8 cellular contexts compared by ENCODE assay signal in the genomic region with DNA sequence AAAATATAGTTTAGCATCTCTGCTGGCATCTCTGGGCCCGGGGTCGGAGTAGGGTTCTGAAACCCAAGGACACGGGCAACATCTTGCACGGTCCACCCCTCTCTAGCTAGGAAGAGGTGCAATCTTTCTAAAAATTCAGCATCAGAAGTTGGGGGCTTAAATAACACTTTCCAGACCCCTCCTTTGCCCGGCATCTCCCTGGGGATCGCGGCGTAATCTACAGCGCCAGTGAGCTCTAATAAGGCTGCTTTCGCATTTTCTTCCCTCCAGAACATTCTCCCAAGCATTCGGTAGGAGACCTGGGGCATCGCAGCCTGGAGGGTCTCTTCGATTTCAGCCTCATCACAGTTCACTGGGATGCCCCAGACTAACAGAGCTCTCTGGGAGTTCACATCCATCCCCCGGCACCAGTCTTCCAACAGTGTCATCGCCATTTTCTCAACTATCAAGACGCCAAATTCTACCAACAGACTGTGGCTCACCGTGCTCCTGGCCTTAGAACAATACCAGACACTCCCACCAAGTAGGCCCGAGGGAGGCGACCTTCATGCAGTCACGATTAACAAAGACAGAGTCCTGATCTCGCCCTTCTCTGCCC. TPM values are rescaled to one million over a fixed set of nuclear protein-coding genes. Genes with fewer than 3 reads are reported as not detected.
DNase-seq lines count a peak whose midpoint lies in the region; ATAC-seq, FAIRE-seq and TF ChIP-seq lines count a peak whose summit lies in the region.

No MANE protein-coding gene starts in this region.

- H3K4me3 ChIP-seq in NB4 (ENCODE audit: low read depth, low read length) = peak overlapping the region; percentile 81
- peak overlapping the region; percentile 66 to 97 (median 88) for H3K4me3 ChIP-seq in dorsolateral prefrontal cortex

- H3K9me3 Mint-ChIP-seq in natural killer cell treated with Interleukin-12 subunit alpha and Interleukin-12 subunit beta and Interleukin-15 and Interleukin-18, amount 100 ng/mL, for 72 hours = no peaks in the 10 kb centered on the region

- TF ChIP-seq CTCF in NB4 (IDR thresholded peaks at IDR 0.05; ENCODE audit: low read depth, low read length) = no peak
- TF ChIP-seq CTCF in dorsolateral prefrontal cortex (IDR thresholded peaks at IDR 0.05 in 54 of 56, conservative IDR thresholded peaks at IDR 0.05 in 2 of 56; ENCODE audit: low read depth in 1 of 56, partially characterized antibody in 56 of 56) = no peak

- no peaks in the 10 kb centered on the region for H3K36me3 Mint-ChIP-seq in natural killer cell treated with Interleukin-12 subunit alpha and Interleukin-12 subunit beta and Interleukin-15 and Interleukin-18, amount 100 ng/mL, for 72 hours

- peak overlapping the region; percentile 100 for H3K4me3 Mint-ChIP-seq in natural killer cell treated with Interleukin-12 subunit alpha and Interleukin-12 subunit beta and Interleukin-15 and Interleukin-18, amount 100 ng/mL, for 72 hours

- intact Hi-C loops in dorsolateral prefrontal cortex (cut with DNase I) = loop anchor here (5.0 to 10.0 kb wide), 6 partner anchors 66 to 304 kb away; a partner anchor contains a TSS

- FAIRE-seq in GM12892 (lab: Jason Lieb, UNC) = peak; percentile 96

- no peak for ATAC-seq in natural killer cell treated with Interleukin-12 subunit alpha and Interleukin-12 subunit beta and Interleukin-15 and Interleukin-18, amount 100 ng/mL, for 72 hours
- ATAC-seq in GM19397 (IDR thresholded peaks at IDR 0.05; ENCODE audit: unreplicated experiment) = no peak

- H3K4me1 Mint-ChIP-seq in natural killer cell treated with Interleukin-12 subunit alpha and Interleukin-12 subunit beta and Interleukin-15 and Interleukin-18, amount 100 ng/mL, for 72 hours (ENCODE audit: low read depth in 2 of 2) = peaks cover 24 to 34% of the 10 kb centered on the region in 2 donors

- peak overlapping the region; percentile 82 to 100 (median 97) for H3K27ac ChIP-seq in dorsolateral prefrontal cortex

- TF ChIP-seq POLR2A in GM12892 (IDR thresholded peaks at IDR 0.05; ENCODE audit: low read depth, low read length) (no peak), NB4 (IDR thresholded peaks at IDR 0.05; ENCODE audit: extremely low read depth, insufficient read length) (no peak), erythroblast (IDR thresholded peaks at IDR 0.05; ENCODE audit: low read length) (no peak)

- peak overlapping the region; percentile 92 to 93 for H3K27ac Mint-ChIP-seq in natural killer cell treated with Interleukin-12 subunit alpha and Interleukin-12 subunit beta and Interleukin-15 and Interleukin-18, amount 100 ng/mL, for 72 hours

- DNase-seq in GM12892 (ENCODE audit: insufficient read length) (no peak), NB4 (ENCODE audit: low read depth) (no peak), dorsolateral prefrontal cortex (no peak), erythroblast (lab: John Stamatoyannopoulos, UW) (no peak), NCI-H1048 (lab: John Stamatoyannopoulos, UW) (no peak), activated gamma-delta T cell (lab: John Stamatoyannopoulos, UW) (no peak)
- DNase-seq in natural killer cell treated with Interleukin-12 subunit alpha and Interleukin-12 subunit beta and Interleukin-15 and Interleukin-18, amount 100 ng/mL, for 72 hours (ENCODE audit: low spot score) = no peak

- H3K27me3 Mint-ChIP-seq in natural killer cell treated with Interleukin-12 subunit alpha and Interleukin-12 subunit beta and Interleukin-15 and Interleukin-18, amount 100 ng/mL, for 72 hours = no peaks in the 10 kb centered on the region

- H3K27me3 ChIP-seq in dorsolateral prefrontal cortex = no peaks in the 10 kb centered on the region

RNA-seq across cellular contexts. Expression of a gene that starts 0.9 kb away (rescaled TPM):
- polyA plus RNA-seq in GM12892 (2012; ENCODE audit: missing spikeins) = 13.3 TPM
- total RNA-seq in dorsolateral prefrontal cortex = 100 to 1,000 TPM in 119 of 120 experiments, 10 to 100 TPM in 1; 87.5 to 250 (median 176) TPM
- total RNA-seq in natural killer cell treated with Interleukin-12 subunit alpha and Interleukin-12 subunit beta and Interleukin-15 and Interleukin-18, amount 100 ng/mL, for 72 hours = 10 to 100 TPM; 18.9 to 32.2 TPM
